Comparison of ENCODE assay signal across 16 cellular contexts in the genomic region with DNA sequence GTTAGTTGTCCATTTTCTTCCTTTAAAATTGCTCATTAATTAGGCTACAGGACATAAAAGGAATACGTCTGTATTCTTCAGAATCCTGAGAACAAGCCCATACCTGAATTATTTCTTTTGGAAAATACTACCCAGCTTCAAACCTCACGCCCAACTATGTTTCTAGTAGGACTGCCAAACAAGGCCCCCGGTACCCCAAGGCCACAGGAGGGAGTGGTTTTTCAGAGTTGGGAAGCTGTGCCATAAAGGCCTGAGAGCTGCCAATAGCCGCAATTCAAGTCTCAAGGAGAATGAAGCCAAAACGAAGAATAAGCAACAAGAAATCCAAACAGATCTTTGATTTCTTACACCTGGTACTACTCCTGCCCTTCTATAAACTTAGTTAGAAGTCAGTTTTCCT. TPM values are rescaled to one million over a fixed set of nuclear protein-coding genes. Genes with fewer than 3 reads are reported as not detected.
DNase-seq lines count a peak whose midpoint lies in the region; ATAC-seq and TF ChIP-seq lines count a peak whose summit lies in the region.
"Had no signal": no experiment of that assay in that cellular context is flagged by ENCODE, and none has a peak within 500 bp of the region (broad histone marks: within the 10 kb centered on the region; RNA-seq: fewer than 3 reads in every experiment).

No MANE protein-coding gene starts in this region.

- intact Hi-C loops in esophagus muscularis mucosa (cut with DNase I) (loop anchor here (5.0 kb wide), 1 partner anchor 44 kb away; no protein-coding TSS in a partner anchor), prostate gland (cut with DNase I) (no loop called here), natural killer cell (cut with micrococcal nuclease) (no loop called here)

- POLR2A ChIA-PET in WTC11 (lab: Charles Lee) = no interaction called here

- H3K27ac ChIP-seq in ACC112 (ENCODE audit: low read depth, low read length) (peak overlapping the region; percentile 29; the same call in 1 of the 2 replicates), esophagus muscularis mucosa (replicated peaks in 1 of 4) (peak overlapping the region; percentile 30 to 65 (median 46)), prostate gland (peak overlapping the region; percentile 0 to 17)
- H3K27ac ChIP-seq: parathyroid adenoma, stomach had no signal

- H3K4me1 Mint-ChIP-seq in WTC11 = peaks cover 69% of the 10 kb centered on the region
- H3K4me1 Mint-ChIP-seq in T-helper 2 cell treated with Interferon-gamma antibody and Interleukin-4, amounts not matched to agents 5 μg/mL and 100 μg/mL, for 36 hours (ENCODE audit: low read depth) = peaks cover 25% of the 10 kb centered on the region
- peaks cover 49 to 59% of the 10 kb centered on the region in 2 donors for H3K4me1 Mint-ChIP-seq in natural killer cell

- no peak overlapping the region for H2AFZ ChIP-seq in ACC112 (ENCODE audit: low read length, unreplicated experiment)
- H2AFZ ChIP-seq: parathyroid adenoma had no signal

- TF ChIP-seq EP300 in esophagus muscularis mucosa (IDR thresholded peaks at IDR 0.05) = no peak

- peaks cover 86% of the 10 kb centered on the region for H3K79me2 ChIP-seq in ACC112 (ENCODE audit: control insufficient read depth, insufficient read depth, low read length, unreplicated experiment)

- no peak for TF ChIP-seq POLR2A in esophagus muscularis mucosa (IDR thresholded peaks at IDR 0.05; ENCODE audit: low read depth)
- no peak for TF ChIP-seq POLR2A in prostate gland (IDR thresholded peaks at IDR 0.05)

- H3K36me3 Mint-ChIP-seq in WTC11 = 0 out of 2 replicates have a peak, but pooled peaks cover 5% of the 10 kb centered on the region
- H3K36me3 Mint-ChIP-seq in T-helper 2 cell treated with Interferon-gamma antibody and Interleukin-4, amounts not matched to agents 5 μg/mL and 100 μg/mL, for 36 hours (ENCODE audit: low read depth) = no peaks in the 10 kb centered on the region
- H3K36me3 Mint-ChIP-seq in natural killer cell = no peaks in the 10 kb centered on the region

- TF ChIP-seq CTCF in WTC11 (IDR thresholded peaks at IDR 0.05) (no peak), esophagus muscularis mucosa (IDR thresholded peaks at IDR 0.05) (no peak), prostate gland (IDR thresholded peaks at IDR 0.05) (no peak), natural killer cell (IDR thresholded peaks at IDR 0.05) (no peak)

- H3K9me3 Mint-ChIP-seq in WTC11 (no peaks in the 10 kb centered on the region), natural killer cell (no peaks in the 10 kb centered on the region)
- no peaks in the 10 kb centered on the region for H3K9me3 Mint-ChIP-seq in T-helper 2 cell treated with Interferon-gamma antibody and Interleukin-4, amounts not matched to agents 5 μg/mL and 100 μg/mL, for 36 hours

- H3K27ac Mint-ChIP-seq in WTC11 = peak overlapping the region; percentile 85
- no peak overlapping the region for H3K27ac Mint-ChIP-seq in T-helper 2 cell treated with Interferon-gamma antibody and Interleukin-4, amounts not matched to agents 5 μg/mL and 100 μg/mL, for 36 hours
- H3K27ac Mint-ChIP-seq in natural killer cell = no peak overlapping the region

- H3K27me3 Mint-ChIP-seq in WTC11 (ENCODE audit: low read depth) = no peaks in the 10 kb centered on the region
- H3K27me3 Mint-ChIP-seq in T-helper 2 cell treated with Interferon-gamma antibody and Interleukin-4, amounts not matched to agents 5 μg/mL and 100 μg/mL, for 36 hours (ENCODE audit: low read depth) = no peaks in the 10 kb centered on the region
- no peaks in the 10 kb centered on the region for H3K27me3 Mint-ChIP-seq in natural killer cell (ENCODE audit: low read depth in 2 of 2)

- no peak overlapping the region for H3K4me3 ChIP-seq in ACC112 (ENCODE audit: low read depth, low read length)
- H3K4me3 ChIP-seq in esophagus muscularis mucosa = no peak overlapping the region
- H3K4me3 ChIP-seq in prostate gland = no peak overlapping the region
- H3K4me3 ChIP-seq: stomach had no signal

- H3K9me3 ChIP-seq in esophagus muscularis mucosa = no peaks in the 10 kb centered on the region
- H3K9me3 ChIP-seq in prostate gland = no peaks in the 10 kb centered on the region
- H3K9me3 ChIP-seq: SK-N-SH, stomach had no signal

- CTCF ChIA-PET in WTC11 (lab: Charles Lee) = interaction anchor here (1.3 to 1.9 kb wide), 2 partner anchors 14 to 69 kb away, joined by 3 to 5 read pairs; no protein-coding TSS in a partner anchor

- H3K4me1 ChIP-seq in ACC112 (ENCODE audit: control insufficient read depth, insufficient read depth, low read length, unreplicated experiment) (peaks cover 23% of the 10 kb centered on the region), esophagus muscularis mucosa (peaks cover 49 to 81% (median 70%) of the 10 kb centered on the region in 4 donors), prostate gland (replicated peaks) (peaks cover 7% of the 10 kb centered on the region)

- H3K27me3 ChIP-seq in ACC112 (ENCODE audit: insufficient read depth, low read length) (no peaks in the 10 kb centered on the region), esophagus muscularis mucosa (no peaks in the 10 kb centered on the region), prostate gland (replicated peaks; ENCODE audit: insufficient read depth) (no peaks in the 10 kb centered on the region)
- H3K27me3 ChIP-seq: stomach had no signal

- H3K36me3 ChIP-seq in ACC112 (ENCODE audit: insufficient read depth, low read length) (no peaks in the 10 kb centered on the region), esophagus muscularis mucosa (no peaks in the 10 kb centered on the region), prostate gland (no peaks in the 10 kb centered on the region)

- DNase-seq in WTC11 (ENCODE audit: low spot score) = no peak
- no peak for DNase-seq in esophagus muscularis mucosa (ENCODE audit: extremely low spot score)
- DNase-seq in prostate gland (ENCODE audit: low spot score) = no peak
- no peak for DNase-seq in T-helper 2 cell treated with Interferon-gamma antibody and Interleukin-4, amounts not matched to agents 5 μg/mL and 100 μg/mL, for 36 hours (ENCODE audit: low spot score)
- no peak for DNase-seq in epidermal melanocyte (ENCODE audit: insufficient read length, low spot score)
- DNase-seq in NCI-H187 (lab: John Stamatoyannopoulos, UW) = no peak
- DNase-seq in natural killer cell = no peak
- DNase-seq: activated CD8-positive, alpha-beta memory T cell treated with anti-CD3 and anti-CD28 coated beads for 24 hours; GDM1; NCI-H1694; NCI-H510A treated with DMSO at 0.1 percent for 48 hours; SK-N-SH; stimulated activated CD4-positive, alpha-beta T cell treated with anti-CD3 and anti-CD28 coated beads, Interleukin-12 subunit alpha, Interleukin-12 subunit beta, amount 100 ng/mL, for 4 hours; stomach had no signal

- ATAC-seq in WTC11 (0 out of 2 replicates have a peak, but pooled peaks have one; percentile 32), natural killer cell (no peak)

- 31% methylated on average over 5 of the region's 5 CpGs for WGBS in esophagus muscularis mucosa
- WGBS in prostate gland = 16% methylated on average over 5 of the region's 5 CpGs

- no peak overlapping the region for H3K4me3 Mint-ChIP-seq in WTC11
- H3K4me3 Mint-ChIP-seq in T-helper 2 cell treated with Interferon-gamma antibody and Interleukin-4, amounts not matched to agents 5 μg/mL and 100 μg/mL, for 36 hours = no peak overlapping the region
- H3K4me3 Mint-ChIP-seq in natural killer cell = no peak overlapping the region

TF ChIP-seq in WTC11, 78 proteins besides CTCF, POLR2A, EP300 and RAD21:
- TF ChIP-seq ZBTB21 (CRISPR knock-in tag; IDR thresholded peaks at IDR 0.05; ENCODE audit: borderline replicate concordance) (no peak), GABPB1 (CRISPR knock-in tag; IDR thresholded peaks at IDR 0.05) (no peak), ZNF671 (CRISPR knock-in tag; IDR thresholded peaks at IDR 0.05) (no peak), FOXP1 (CRISPR knock-in tag; IDR thresholded peaks at IDR 0.05; ENCODE audit: borderline replicate concordance) (no peak), GTF2I (CRISPR knock-in tag; conservative IDR thresholded peaks at IDR 0.05) (no peak), SMAD4 (CRISPR knock-in tag; IDR thresholded peaks at IDR 0.05) (no peak), ZNF232 (CRISPR knock-in tag; IDR thresholded peaks at IDR 0.05) (no peak), EMX1 (CRISPR knock-in tag; IDR thresholded peaks at IDR 0.05) (no peak)
- TF ChIP-seq, protein P1, sequence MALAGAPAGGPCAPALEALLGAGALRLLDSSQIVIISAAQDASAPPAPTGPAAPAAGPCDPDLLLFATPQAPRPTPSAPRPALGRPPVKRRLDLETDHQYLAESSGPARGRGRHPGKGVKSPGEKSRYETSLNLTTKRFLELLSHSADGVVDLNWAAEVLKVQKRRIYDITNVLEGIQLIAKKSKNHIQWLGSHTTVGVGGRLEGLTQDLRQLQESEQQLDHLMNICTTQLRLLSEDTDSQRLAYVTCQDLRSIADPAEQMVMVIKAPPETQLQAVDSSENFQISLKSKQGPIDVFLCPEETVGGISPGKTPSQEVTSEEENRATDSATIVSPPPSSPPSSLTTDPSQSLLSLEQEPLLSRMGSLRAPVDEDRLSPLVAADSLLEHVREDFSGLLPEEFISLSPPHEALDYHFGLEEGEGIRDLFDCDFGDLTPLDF (CRISPR knock-in tag; IDR thresholded peaks at IDR 0.05) = no peak
- TF ChIP-seq, protein P2, sequence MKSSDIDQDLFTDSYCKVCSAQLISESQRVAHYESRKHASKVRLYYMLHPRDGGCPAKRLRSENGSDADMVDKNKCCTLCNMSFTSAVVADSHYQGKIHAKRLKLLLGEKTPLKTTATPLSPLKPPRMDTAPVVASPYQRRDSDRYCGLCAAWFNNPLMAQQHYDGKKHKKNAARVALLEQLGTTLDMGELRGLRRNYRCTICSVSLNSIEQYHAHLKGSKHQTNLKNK (CRISPR knock-in tag; IDR thresholded peaks at IDR 0.05) = no peak

RNA-seq across cellular contexts. Expression of a gene that starts 48.3 kb away (rescaled TPM):
- total RNA-seq in WTC11 (2021) = 177 to 201 TPM (median 198 TPM) in 3 replicates
- total RNA-seq in esophagus muscularis mucosa = 10 to 100 TPM; 53.7 to 84.3 (median 61.2) TPM
- total RNA-seq in prostate gland = 10 to 100 TPM; 54.1 to 59.3 TPM
- total RNA-seq in natural killer cell = 10 to 100 TPM; 58.2 to 76.4 (median 64.7) TPM

RNA-seq across cellular contexts. Expression of a gene that starts 54.4 kb away (rescaled TPM):
- total RNA-seq in WTC11 (2021) (44.8 to 46.8 TPM (median 45.3 TPM) in 3 replicates), esophagus muscularis mucosa (10 to 100 TPM; 28.2 to 41.0 (median 36.7) TPM), prostate gland (10 to 100 TPM; 35.2 to 46.0 TPM), natural killer cell (10 to 100 TPM; 58.4 to 72.4 (median 68.8) TPM)
